Comparison of ENCODE assay signal across 18 cellular contexts in the genomic region with DNA sequence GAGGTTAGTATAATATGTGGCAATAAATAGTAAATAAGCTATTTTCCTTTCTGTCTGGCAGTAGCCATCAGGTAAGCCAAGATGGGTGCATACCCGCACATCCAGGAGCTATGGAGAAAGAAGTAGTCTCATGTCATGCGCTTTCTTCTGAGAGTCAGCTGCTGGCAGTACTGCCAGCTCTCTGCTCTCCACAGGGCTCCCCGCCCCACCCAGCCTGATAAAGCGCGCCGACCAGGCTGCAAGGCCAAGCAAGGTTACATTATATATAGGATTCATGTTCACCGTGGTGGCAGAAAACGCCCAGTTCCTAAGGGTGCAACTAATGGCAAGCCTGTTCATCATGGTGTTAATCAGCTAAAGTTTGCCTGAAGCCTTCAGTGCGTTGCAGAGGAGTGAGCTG.
A peak's percentile ranks its signal among the peaks of the same experiment; 100 is the strongest.
DNase-seq lines count a peak whose midpoint lies in the region; ATAC-seq and TF ChIP-seq lines count a peak whose summit lies in the region.
"Had no signal": no experiment of that assay in that cellular context is flagged by ENCODE, and none has a peak within 500 bp of the region (broad histone marks: within the 10 kb centered on the region; RNA-seq: fewer than 3 reads in every experiment).

No MANE protein-coding gene starts in this region.

- H3K36me3 ChIP-seq in heart left ventricle (peaks cover 0 to 4% (median 0%) of the 10 kb centered on the region in 9 donors), right atrium auricular region (no peaks in the 10 kb centered on the region), tibial artery (no peaks in the 10 kb centered on the region)
- H3K36me3 ChIP-seq: BE2C had no signal

- H3K4me3 Mint-ChIP-seq in T-cell, result no peak overlapping the region
- H3K4me3 Mint-ChIP-seq: CD4-positive, CD25-positive, alpha-beta regulatory T cell; CD8-positive, alpha-beta memory T cell; H9 had no signal

- peaks cover 0 to 52% (median 33%) of the 10 kb centered on the region in 12 donors for H3K4me1 ChIP-seq in heart left ventricle
- H3K4me1 ChIP-seq in right atrium auricular region, result peaks cover 0 to 18% of the 10 kb centered on the region in 2 donors
- H3K4me1 ChIP-seq in tibial artery, result peaks cover 0 to 39% (median 22%) of the 10 kb centered on the region in 4 donors
- H3K4me1 ChIP-seq: BE2C had no signal

- CTCF ChIA-PET in T-cell (lab: Charles Lee), result no interaction called here

- DNase-seq in heart left ventricle (peak in 3 of 5 donors; percentile 28 to 59 (median 43)), right atrium auricular region (ENCODE audit: low spot score) (no peak), erythroblast (lab: John Stamatoyannopoulos, UW) (peak; percentile 14 to 23), mucosa of gallbladder (ENCODE audit: low spot score) (peak; percentile 63), tibial artery (no peak), SIG-M5 treated with dmso at 0.1 percent for 504 hours (lab: John Stamatoyannopoulos, UW; ENCODE audit: unreplicated experiment) (no peak), T-cell (no peak)
- DNase-seq: BE2C; C1 segment of cervical spinal cord; CD4-positive, CD25-positive, alpha-beta regulatory T cell; CD8-positive, alpha-beta memory T cell; COR-L47; DMS 273 treated with DMSO at 0.1 percent for 48 hours; DMS53; DND-41; EL; H9 had no signal

- H3K27me3 ChIP-seq in heart left ventricle (no peaks in the 10 kb centered on the region), right atrium auricular region (no peaks in the 10 kb centered on the region), tibial artery (no peaks in the 10 kb centered on the region)
- H3K27me3 ChIP-seq: BE2C had no signal

- peaks cover 0 to 8% (median 4%) of the 10 kb centered on the region in 3 donors for H3K4me1 Mint-ChIP-seq in T-cell
- H3K4me1 Mint-ChIP-seq: H9 had no signal

- ATAC-seq in heart left ventricle, result peak; percentile 39 to 70 (median 57)
- no peak for ATAC-seq in T-cell (replicated peaks in 1 of 4)
- ATAC-seq: GM12878 had no signal

- no peaks in the 10 kb centered on the region for H3K27me3 Mint-ChIP-seq in T-cell
- H3K27me3 Mint-ChIP-seq: CD4-positive, CD25-positive, alpha-beta regulatory T cell; CD8-positive, alpha-beta memory T cell had no signal

- TF ChIP-seq POLR2A in heart left ventricle (IDR thresholded peaks at IDR 0.05) (no peak), erythroblast (IDR thresholded peaks at IDR 0.05; ENCODE audit: low read length) (no peak)

- H3K9me3 Mint-ChIP-seq in T-cell, result no peaks in the 10 kb centered on the region
- H3K9me3 Mint-ChIP-seq: CD8-positive, alpha-beta memory T cell; H9 had no signal

- WGBS in heart left ventricle, 4 donors, result 48 to 71% (median 64%) methylated on average over 9 of the region's 9 CpGs

- H3K36me3 Mint-ChIP-seq in T-cell, result peaks cover 25% of the 10 kb centered on the region

- no peak overlapping the region for H3K27ac Mint-ChIP-seq in T-cell
- H3K27ac Mint-ChIP-seq: H9 had no signal

- intact Hi-C loops in heart left ventricle (cut with DNase I) (no loop called here), tibial artery (cut with DNase I; ENCODE audit: low total_unique reads) (no loop called here)

- POLR2A ChIA-PET in T-cell (lab: Charles Lee), result interaction anchor here in 1 of 2 donors (0.6 kb wide), 1 partner anchor 247 kb away, joined by 3 read pairs; no protein-coding TSS in a partner anchor

- H3K4me3 ChIP-seq in heart left ventricle (no peak overlapping the region), right atrium auricular region (no peak overlapping the region), tibial artery (no peak overlapping the region)
- H3K4me3 ChIP-seq: GM12878 had no signal

- TF ChIP-seq CTCF in heart left ventricle (IDR thresholded peaks at IDR 0.05), result no peak
- TF ChIP-seq CTCF in right atrium auricular region (IDR thresholded peaks at IDR 0.05), result no peak
- no peak for TF ChIP-seq CTCF in tibial artery (IDR thresholded peaks at IDR 0.05)

- H3K27ac ChIP-seq in heart left ventricle (peak overlapping the region in 6 of 12 donors; percentile 6 to 73 (median 29)), right atrium auricular region (no peak overlapping the region), tibial artery (peak overlapping the region; percentile 6 to 67)

- H3K9me3 ChIP-seq in heart left ventricle, result no peaks in the 10 kb centered on the region
- H3K9me3 ChIP-seq in right atrium auricular region, result no peaks in the 10 kb centered on the region
- no peaks in the 10 kb centered on the region for H3K9me3 ChIP-seq in tibial artery
- H3K9me3 ChIP-seq: BE2C had no signal

Comparison
In these comparisons a context has a peak if more than half of its experiments do, and no peak if none do; other contexts are left out.
1. DNase-seq: peak in heart left ventricle (3 of 5), erythroblast (2 of 2) and mucosa of gallbladder (single experiment); none in right atrium auricular region (single experiment), tibial artery (0 of 2), SIG-M5 treated with dmso at 0.1 percent for 504 hours (single experiment) and T-cell (0 of 34).
2. ATAC-seq: peak in heart left ventricle (4 of 4); none in T-cell (0 of 4).
3. H3K27ac ChIP-seq: peak in tibial artery (2 of 2); none in right atrium auricular region (0 of 2).